Comparison of ENCODE assay signal across 2 cellular contexts in genomic region chr6:89582669-89583325, GRCh38.
TF ChIP-seq lines count a peak whose summit lies in the region.

No MANE protein-coding gene starts in this region.

TF ChIP-seq in HEK293, 187 proteins besides CTCF, POLR2A, EP300 and RAD21 (continued from another document):
- TF ChIP-seq, protein P1, sequence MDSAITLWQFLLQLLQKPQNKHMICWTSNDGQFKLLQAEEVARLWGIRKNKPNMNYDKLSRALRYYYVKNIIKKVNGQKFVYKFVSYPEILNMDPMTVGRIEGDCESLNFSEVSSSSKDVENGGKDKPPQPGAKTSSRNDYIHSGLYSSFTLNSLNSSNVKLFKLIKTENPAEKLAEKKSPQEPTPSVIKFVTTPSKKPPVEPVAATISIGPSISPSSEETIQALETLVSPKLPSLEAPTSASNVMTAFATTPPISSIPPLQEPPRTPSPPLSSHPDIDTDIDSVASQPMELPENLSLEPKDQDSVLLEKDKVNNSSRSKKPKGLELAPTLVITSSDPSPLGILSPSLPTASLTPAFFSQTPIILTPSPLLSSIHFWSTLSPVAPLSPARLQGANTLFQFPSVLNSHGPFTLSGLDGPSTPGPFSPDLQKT (IDR thresholded peaks at IDR 0.05; ENCODE audit: borderline replicate concordance, low read depth, low read length) = no peak
- peak; percentile 42; the same call in 1 of the 2 replicates for TF ChIP-seq ZBTB20 (tag by site-specific recombination; IDR thresholded peaks at IDR 0.05)
- no peak for TF ChIP-seq ZNF707 (tag by site-specific recombination; IDR thresholded peaks at IDR 0.05)
- peak; percentile 45; the same call in 1 of the 2 replicates for TF ChIP-seq OSR2 (tag by site-specific recombination; IDR thresholded peaks at IDR 0.05)
- TF ChIP-seq PRDM6 (tag by site-specific recombination; IDR thresholded peaks at IDR 0.05) = peak; percentile 44
- TF ChIP-seq TSHZ1 (tag by site-specific recombination; IDR thresholded peaks at IDR 0.05; ENCODE audit: borderline replicate concordance) = peak; percentile 11; the same call in 1 of the 2 replicates
- peak; percentile 80; the same call in 1 of the 2 replicates for TF ChIP-seq TRIM28 (IDR thresholded peaks at IDR 0.05; ENCODE audit: borderline replicate concordance, low read length)
- peak; percentile 79 for TF ChIP-seq SP7 (tag by site-specific recombination; IDR thresholded peaks at IDR 0.05)

TF ChIP-seq in SK-N-SH, 30 proteins besides CTCF, POLR2A, EP300 and RAD21 (continued from another document):
- TF ChIP-seq, protein P2, sequence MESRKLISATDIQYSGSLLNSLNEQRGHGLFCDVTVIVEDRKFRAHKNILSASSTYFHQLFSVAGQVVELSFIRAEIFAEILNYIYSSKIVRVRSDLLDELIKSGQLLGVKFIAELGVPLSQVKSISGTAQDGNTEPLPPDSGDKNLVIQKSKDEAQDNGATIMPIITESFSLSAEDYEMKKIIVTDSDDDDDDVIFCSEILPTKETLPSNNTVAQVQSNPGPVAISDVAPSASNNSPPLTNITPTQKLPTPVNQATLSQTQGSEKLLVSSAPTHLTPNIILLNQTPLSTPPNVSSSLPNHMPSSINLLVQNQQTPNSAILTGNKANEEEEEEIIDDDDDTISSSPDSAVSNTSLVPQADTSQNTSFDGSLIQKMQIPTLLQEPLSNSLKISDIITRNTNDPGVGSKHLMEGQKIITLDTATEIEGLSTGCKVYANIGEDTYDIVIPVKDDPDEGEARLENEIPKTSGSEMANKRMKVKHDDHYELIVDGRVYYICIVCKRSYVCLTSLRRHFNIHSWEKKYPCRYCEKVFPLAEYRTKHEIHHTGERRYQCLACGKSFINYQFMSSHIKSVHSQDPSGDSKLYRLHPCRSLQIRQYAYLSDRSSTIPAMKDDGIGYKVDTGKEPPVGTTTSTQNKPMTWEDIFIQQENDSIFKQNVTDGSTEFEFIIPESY (IDR thresholded peaks at IDR 0.05; ENCODE audit: borderline replicate concordance, low read depth) = no peak
- TF ChIP-seq, protein P3, sequence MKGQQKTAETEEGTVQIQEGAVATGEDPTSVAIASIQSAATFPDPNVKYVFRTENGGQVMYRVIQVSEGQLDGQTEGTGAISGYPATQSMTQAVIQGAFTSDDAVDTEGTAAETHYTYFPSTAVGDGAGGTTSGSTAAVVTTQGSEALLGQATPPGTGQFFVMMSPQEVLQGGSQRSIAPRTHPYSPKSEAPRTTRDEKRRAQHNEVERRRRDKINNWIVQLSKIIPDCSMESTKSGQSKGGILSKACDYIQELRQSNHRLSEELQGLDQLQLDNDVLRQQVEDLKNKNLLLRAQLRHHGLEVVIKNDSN (IDR thresholded peaks at IDR 0.05; ENCODE audit: borderline replicate concordance, low read depth) = no peak
- TF ChIP-seq GATA2 (CRISPR knock-in tag; IDR thresholded peaks at IDR 0.05) (no peak), SMC3 (IDR thresholded peaks at IDR 0.05; ENCODE audit: low read depth, low read length) (no peak), REST (IDR thresholded peaks at IDR 0.05; ENCODE audit: low read depth, low read length) (no peak), CHD2 (IDR thresholded peaks at IDR 0.05; ENCODE audit: low read length, partially characterized antibody) (no peak), MXI1 (IDR thresholded peaks at IDR 0.05; ENCODE audit: low read depth, low read length) (no peak), TCF12 (IDR thresholded peaks at IDR 0.05) (no peak)
TF ChIP-seq in SK-N-SH: peak in this region for 0.
